7 cellular contexts compared by ENCODE assay signal in genomic region chr6:110815260-110816109, GRCh38.
A peak's percentile ranks its signal among the peaks of the same experiment; 100 is the strongest.
DNase-seq lines count a peak whose midpoint lies in the region; ATAC-seq and TF ChIP-seq lines count a peak whose summit lies in the region.

Gene CDK19 (minus strand): TSS chr6:110815469. CDS start chr6:110815136, 333 bp downstream.

- TF ChIP-seq CTCF in astrocyte of the spinal cord (IDR thresholded peaks at IDR 0.05; ENCODE audit: low read depth, low read length) = no peak

- DNase-seq in NCI-H2081 (lab: John Stamatoyannopoulos, UW) (peak; percentile 92 to 97), T1000 (lab: John Stamatoyannopoulos, UW) (peak; percentile 92), astrocyte of the spinal cord (ENCODE audit: low read depth, low spot score) (peak; percentile 99), hippocampal formation (lab: John Stamatoyannopoulos, UW) (peak; percentile 96), retina (peak; percentile 99)

- in situ Hi-C loops in astrocyte of the spinal cord (cut with HindIII; ENCODE audit: low sequenced_read_pairs) = no loop called here

- H3K4me3 ChIP-seq in astrocyte of the spinal cord (ENCODE audit: low read depth, low read length) = peak within 1 kb of the TSS; percentile 92

- ATAC-seq in GM18508 (IDR thresholded peaks at IDR 0.05; ENCODE audit: insufficient read depth, unreplicated experiment) (peak; percentile 62), HG03025 (IDR thresholded peaks at IDR 0.05; ENCODE audit: low FRiP score, unreplicated experiment) (peak; percentile 78)

Comparison
In these comparisons a context has a peak if more than half of its experiments do, and no peak if none do; other contexts are left out.
1. Peak in every context shown above with its lines: DNase-seq, ATAC-seq and H3K4me3 ChIP-seq.